In genomic region chr12:64666054-64666914, GRCh38 we compare ENCODE assay signal across 1 cellular context.
TF ChIP-seq lines count a peak whose summit lies in the region.

No MANE protein-coding gene starts in this region.

TF ChIP-seq in GM12878, 131 proteins besides CTCF, POLR2A, EP300 and RAD21 (continued from another document):
- TF ChIP-seq RELB (IDR thresholded peaks at IDR 0.05; ENCODE audit: low read depth) (0 out of 2 replicates have a peak, but pooled peaks have one; percentile 23), BCLAF1 (IDR thresholded peaks at IDR 0.05) (no peak), CHD4 (IDR thresholded peaks at IDR 0.05) (no peak), JUNB (IDR thresholded peaks at IDR 0.05) (peak; percentile 15; the same call in 1 of the 2 replicates), IKZF2 (IDR thresholded peaks at IDR 0.05) (peak; percentile 43 to 53; a peak in 1 of 4 replicates), STAT1 (conservative IDR thresholded peaks at IDR 0.05) (no peak), CREM (IDR thresholded peaks at IDR 0.05; ENCODE audit: low read depth) (no peak), MTA3 (IDR thresholded peaks at IDR 0.05; ENCODE audit: borderline replicate concordance, low read length) (peak; percentile 68; the same call in 1 of the 2 replicates), SIN3A (IDR thresholded peaks at IDR 0.05; ENCODE audit: low read depth, low read length) (no peak), ZNF217 (IDR thresholded peaks at IDR 0.05) (0 out of 2 replicates have a peak, but pooled peaks have one; percentile 41), MTA2 (IDR thresholded peaks at IDR 0.05; ENCODE audit: low read depth) (no peak), SMARCA5 (IDR thresholded peaks at IDR 0.05) (no peak), ZNF384 (IDR thresholded peaks at IDR 0.05; ENCODE audit: borderline replicate concordance, low read depth, low read length) (peak; percentile 62; the same call in 1 of the 2 replicates), BCL11A (IDR thresholded peaks at IDR 0.05; ENCODE audit: low read depth, low read length) (peak; percentile 25; the same call in 1 of the 2 replicates), PML (IDR thresholded peaks at IDR 0.05; ENCODE audit: low read length) (0 out of 2 replicates have a peak, but pooled peaks have one; percentile 9), ZNF687 (IDR thresholded peaks at IDR 0.05) (peak; percentile 22; the same call in 1 of the 2 replicates), BCL3 (IDR thresholded peaks at IDR 0.05; ENCODE audit: borderline replicate concordance, insufficient read depth, low read depth, low read length, poor library complexity, severe bottlenecking) (no peak), TAF1 (IDR thresholded peaks at IDR 0.05; ENCODE audit: borderline replicate concordance, low read depth, low read length) (no peak), SKIL (IDR thresholded peaks at IDR 0.05; ENCODE audit: low read depth, poor library complexity, severe bottlenecking) (peak; percentile 12), CEBPB (IDR thresholded peaks at IDR 0.05; ENCODE audit: borderline replicate concordance in 1 of 2, low read depth in 2 of 2, low read length in 2 of 2) (peak in 1 of 2 experiments; percentile 72; a peak in 1 of 4 replicates), NBN (IDR thresholded peaks at IDR 0.05) (no peak), MEF2A (IDR thresholded peaks at IDR 0.05; ENCODE audit: insufficient read depth, low read depth, low read length) (peak; percentile 94), BHLHE40 (IDR thresholded peaks at IDR 0.05; ENCODE audit: borderline replicate concordance in 1 of 2, low read depth in 2 of 2, low read length in 1 of 2) (peak; percentile 21 to 34; a peak in 1 of 4 replicates), MEF2B (IDR thresholded peaks at IDR 0.05; ENCODE audit: partially characterized antibody, poor library complexity, severe bottlenecking) (peak; percentile 68), IKZF1 (conservative IDR thresholded peaks at IDR 0.05) (peak; percentile 52; the same call in 1 of the 2 replicates)
